In the genomic region with DNA sequence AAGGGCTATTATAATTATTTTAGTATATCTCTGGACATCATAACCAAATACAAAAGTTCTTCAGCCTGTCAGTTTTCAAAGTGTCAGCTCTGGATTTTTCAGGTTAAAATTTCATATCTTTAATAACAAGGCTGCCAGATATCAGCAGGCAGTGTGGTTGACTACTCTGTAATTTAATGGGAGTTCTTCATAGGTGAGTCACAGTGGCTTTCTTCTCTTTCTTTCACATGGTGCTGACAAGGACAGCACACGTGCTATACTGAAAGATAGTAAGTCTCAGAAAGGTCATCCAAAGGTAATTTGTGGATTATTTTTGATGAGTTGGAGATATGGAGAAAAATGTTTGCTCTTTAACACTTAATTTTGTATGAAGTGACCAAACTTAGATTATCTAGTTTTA, we compare ENCODE assay signal across 1 cellular context.
TF ChIP-seq lines count a peak whose summit lies in the region.

No MANE protein-coding gene starts in this region.

TF ChIP-seq in K562, 482 proteins besides CTCF, POLR2A, EP300 and RAD21 (continued from another document and continues in another):
- TF ChIP-seq, protein P1, sequence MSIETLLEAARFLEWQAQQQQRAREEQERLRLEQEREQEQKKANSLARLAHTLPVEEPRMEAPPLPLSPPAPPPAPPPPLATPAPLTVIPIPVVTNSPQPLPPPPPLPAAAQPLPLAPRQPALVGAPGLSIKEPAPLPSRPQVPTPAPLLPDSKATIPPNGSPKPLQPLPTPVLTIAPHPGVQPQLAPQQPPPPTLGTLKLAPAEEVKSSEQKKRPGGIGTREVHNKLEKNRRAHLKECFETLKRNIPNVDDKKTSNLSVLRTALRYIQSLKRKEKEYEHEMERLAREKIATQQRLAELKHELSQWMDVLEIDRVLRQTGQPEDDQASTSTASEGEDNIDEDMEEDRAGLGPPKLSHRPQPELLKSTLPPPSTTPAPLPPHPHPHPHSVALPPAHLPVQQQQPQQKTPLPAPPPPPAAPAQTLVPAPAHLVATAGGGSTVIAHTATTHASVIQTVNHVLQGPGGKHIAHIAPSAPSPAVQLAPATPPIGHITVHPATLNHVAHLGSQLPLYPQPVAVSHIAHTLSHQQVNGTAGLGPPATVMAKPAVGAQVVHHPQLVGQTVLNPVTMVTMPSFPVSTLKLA (conservative IDR thresholded peaks at IDR 0.05): peak; percentile 52 to 79
- TF ChIP-seq KDM2B (CRISPR knock-in tag; IDR thresholded peaks at IDR 0.05) (no peak), BRF1 (IDR thresholded peaks at IDR 0.05; ENCODE audit: borderline replicate concordance, extremely low read depth, insufficient read length) (no peak), SAFB (IDR thresholded peaks at IDR 0.05; ENCODE audit: borderline replicate concordance, low read depth, low read length) (no peak), SMC3 (conservative IDR thresholded peaks at IDR 0.05; ENCODE audit: insufficient read depth, low read depth, low read length) (no peak), BHLHE40 (IDR thresholded peaks at IDR 0.05; ENCODE audit: low read length) (peak; percentile 86), HMG20B (CRISPR knock-in tag; IDR thresholded peaks at IDR 0.05) (no peak), CHD1 (IDR thresholded peaks at IDR 0.05; ENCODE audit: low read length) (no peak), ZNF134 (CRISPR knock-in tag; conservative IDR thresholded peaks at IDR 0.05) (no peak), PTRF (tag; IDR thresholded peaks at IDR 0.05) (no peak), SIN3A (IDR thresholded peaks at IDR 0.05; ENCODE audit: borderline replicate concordance in 2 of 2, control insufficient read depth in 1 of 2, low read depth in 2 of 2, low read length in 2 of 2) (no peak), ZNF347 (CRISPR knock-in tag; IDR thresholded peaks at IDR 0.05; ENCODE audit: low read depth) (no peak), HDAC2 (IDR thresholded peaks at IDR 0.05) (no peak), CBX1 (IDR thresholded peaks at IDR 0.05; ENCODE audit: low read depth) (no peak), CBFA2T3 (IDR thresholded peaks at IDR 0.05) (peak; percentile 67), MCM7 (IDR thresholded peaks at IDR 0.05) (no peak), BRD9 (IDR thresholded peaks at IDR 0.05; ENCODE audit: low read depth, partially characterized antibody) (no peak), FOXJ2 (tag; IDR thresholded peaks at IDR 0.05) (no peak), SMAD1 (IDR thresholded peaks at IDR 0.05; ENCODE audit: low read depth, low read length, partially characterized antibody) (no peak), MEIS2 (IDR thresholded peaks at IDR 0.05; ENCODE audit: partially characterized antibody) (peak; percentile 46), FOXJ3 (CRISPR knock-in tag; IDR thresholded peaks at IDR 0.05) (no peak), ZNF239 (CRISPR knock-in tag; IDR thresholded peaks at IDR 0.05) (peak; percentile 70), ARID1B (IDR thresholded peaks at IDR 0.05) (peak; percentile 53; the same call in 1 of the 2 replicates), TAF7 (tag; IDR thresholded peaks at IDR 0.05) (no peak), PHF21A (IDR thresholded peaks at IDR 0.05; ENCODE audit: borderline replicate concordance, low read depth) (no peak), KHSRP (IDR thresholded peaks at IDR 0.05) (no peak), SOX6 (IDR thresholded peaks at IDR 0.05) (peak; percentile 56), SAP30 (IDR thresholded peaks at IDR 0.05; ENCODE audit: borderline replicate concordance, insufficient read depth, low read depth, low read length, poor library complexity, severe bottlenecking) (no peak), ZNF174 (CRISPR knock-in tag; IDR thresholded peaks at IDR 0.05) (no peak), RBM22 (IDR thresholded peaks at IDR 0.05; ENCODE audit: low read depth, low read length, poor library complexity, severe bottlenecking) (no peak), TEAD2 (tag; IDR thresholded peaks at IDR 0.05) (no peak), CXXC5 (CRISPR knock-in tag; IDR thresholded peaks at IDR 0.05) (no peak), PTTG1 (tag; IDR thresholded peaks at IDR 0.05; ENCODE audit: low read depth) (no peak), TRIM24 (IDR thresholded peaks at IDR 0.05) (0 out of 4 replicates have a peak, but pooled peaks of 1 of the 2 experiments have one; percentile 19), POLR3G (IDR thresholded peaks at IDR 0.05; ENCODE audit: extremely low read depth, insufficient read length, insufficient replicate concordance) (no peak), ZNF696 (CRISPR knock-in tag; conservative IDR thresholded peaks at IDR 0.05) (no peak), HDAC1 (IDR thresholded peaks at IDR 0.05) (no peak), ETV1 (tag; conservative IDR thresholded peaks at IDR 0.05; ENCODE audit: low read depth) (no peak)
- TF ChIP-seq, protein P2, sequence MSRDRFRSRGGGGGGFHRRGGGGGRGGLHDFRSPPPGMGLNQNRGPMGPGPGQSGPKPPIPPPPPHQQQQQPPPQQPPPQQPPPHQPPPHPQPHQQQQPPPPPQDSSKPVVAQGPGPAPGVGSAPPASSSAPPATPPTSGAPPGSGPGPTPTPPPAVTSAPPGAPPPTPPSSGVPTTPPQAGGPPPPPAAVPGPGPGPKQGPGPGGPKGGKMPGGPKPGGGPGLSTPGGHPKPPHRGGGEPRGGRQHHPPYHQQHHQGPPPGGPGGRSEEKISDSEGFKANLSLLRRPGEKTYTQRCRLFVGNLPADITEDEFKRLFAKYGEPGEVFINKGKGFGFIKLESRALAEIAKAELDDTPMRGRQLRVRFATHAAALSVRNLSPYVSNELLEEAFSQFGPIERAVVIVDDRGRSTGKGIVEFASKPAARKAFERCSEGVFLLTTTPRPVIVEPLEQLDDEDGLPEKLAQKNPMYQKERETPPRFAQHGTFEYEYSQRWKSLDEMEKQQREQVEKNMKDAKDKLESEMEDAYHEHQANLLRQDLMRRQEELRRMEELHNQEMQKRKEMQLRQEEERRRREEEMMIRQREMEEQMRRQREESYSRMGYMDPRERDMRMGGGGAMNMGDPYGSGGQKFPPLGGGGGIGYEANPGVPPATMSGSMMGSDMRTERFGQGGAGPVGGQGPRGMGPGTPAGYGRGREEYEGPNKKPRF (IDR thresholded peaks at IDR 0.05; ENCODE audit: low read depth, low read length): no peak
- TF ChIP-seq, protein P3, sequence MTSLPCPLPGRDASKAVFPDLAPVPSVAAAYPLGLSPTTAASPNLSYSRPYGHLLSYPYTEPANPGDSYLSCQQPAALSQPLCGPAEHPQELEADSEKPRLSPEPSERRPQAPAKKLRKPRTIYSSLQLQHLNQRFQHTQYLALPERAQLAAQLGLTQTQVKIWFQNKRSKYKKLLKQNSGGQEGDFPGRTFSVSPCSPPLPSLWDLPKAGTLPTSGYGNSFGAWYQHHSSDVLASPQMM (CRISPR knock-in tag; IDR thresholded peaks at IDR 0.05): no peak
- TF ChIP-seq, protein P4, sequence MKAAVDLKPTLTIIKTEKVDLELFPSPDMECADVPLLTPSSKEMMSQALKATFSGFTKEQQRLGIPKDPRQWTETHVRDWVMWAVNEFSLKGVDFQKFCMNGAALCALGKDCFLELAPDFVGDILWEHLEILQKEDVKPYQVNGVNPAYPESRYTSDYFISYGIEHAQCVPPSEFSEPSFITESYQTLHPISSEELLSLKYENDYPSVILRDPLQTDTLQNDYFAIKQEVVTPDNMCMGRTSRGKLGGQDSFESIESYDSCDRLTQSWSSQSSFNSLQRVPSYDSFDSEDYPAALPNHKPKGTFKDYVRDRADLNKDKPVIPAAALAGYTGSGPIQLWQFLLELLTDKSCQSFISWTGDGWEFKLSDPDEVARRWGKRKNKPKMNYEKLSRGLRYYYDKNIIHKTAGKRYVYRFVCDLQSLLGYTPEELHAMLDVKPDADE (conservative IDR thresholded peaks at IDR 0.05; ENCODE audit: control insufficient read depth, low read depth, low read length): no peak
- TF ChIP-seq, protein P5, sequence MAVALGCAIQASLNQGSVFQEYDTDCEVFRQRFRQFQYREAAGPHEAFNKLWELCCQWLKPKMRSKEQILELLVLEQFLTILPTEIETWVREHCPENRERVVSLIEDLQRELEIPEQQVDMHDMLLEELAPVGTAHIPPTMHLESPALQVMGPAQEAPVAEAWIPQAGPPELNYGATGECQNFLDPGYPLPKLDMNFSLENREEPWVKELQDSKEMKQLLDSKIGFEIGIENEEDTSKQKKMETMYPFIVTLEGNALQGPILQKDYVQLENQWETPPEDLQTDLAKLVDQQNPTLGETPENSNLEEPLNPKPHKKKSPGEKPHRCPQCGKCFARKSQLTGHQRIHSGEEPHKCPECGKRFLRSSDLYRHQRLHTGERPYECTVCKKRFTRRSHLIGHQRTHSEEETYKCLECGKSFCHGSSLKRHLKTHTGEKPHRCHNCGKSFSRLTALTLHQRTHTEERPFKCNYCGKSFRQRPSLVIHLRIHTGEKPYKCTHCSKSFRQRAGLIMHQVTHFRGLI (CRISPR knock-in tag; IDR thresholded peaks at IDR 0.05): no peak
- TF ChIP-seq, protein P6, sequence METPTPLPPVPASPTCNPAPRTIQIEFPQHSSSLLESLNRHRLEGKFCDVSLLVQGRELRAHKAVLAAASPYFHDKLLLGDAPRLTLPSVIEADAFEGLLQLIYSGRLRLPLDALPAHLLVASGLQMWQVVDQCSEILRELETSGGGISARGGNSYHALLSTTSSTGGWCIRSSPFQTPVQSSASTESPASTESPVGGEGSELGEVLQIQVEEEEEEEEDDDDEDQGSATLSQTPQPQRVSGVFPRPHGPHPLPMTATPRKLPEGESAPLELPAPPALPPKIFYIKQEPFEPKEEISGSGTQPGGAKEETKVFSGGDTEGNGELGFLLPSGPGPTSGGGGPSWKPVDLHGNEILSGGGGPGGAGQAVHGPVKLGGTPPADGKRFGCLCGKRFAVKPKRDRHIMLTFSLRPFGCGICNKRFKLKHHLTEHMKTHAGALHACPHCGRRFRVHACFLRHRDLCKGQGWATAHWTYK (CRISPR knock-in tag; IDR thresholded peaks at IDR 0.05): no peak
- TF ChIP-seq, protein P7, sequence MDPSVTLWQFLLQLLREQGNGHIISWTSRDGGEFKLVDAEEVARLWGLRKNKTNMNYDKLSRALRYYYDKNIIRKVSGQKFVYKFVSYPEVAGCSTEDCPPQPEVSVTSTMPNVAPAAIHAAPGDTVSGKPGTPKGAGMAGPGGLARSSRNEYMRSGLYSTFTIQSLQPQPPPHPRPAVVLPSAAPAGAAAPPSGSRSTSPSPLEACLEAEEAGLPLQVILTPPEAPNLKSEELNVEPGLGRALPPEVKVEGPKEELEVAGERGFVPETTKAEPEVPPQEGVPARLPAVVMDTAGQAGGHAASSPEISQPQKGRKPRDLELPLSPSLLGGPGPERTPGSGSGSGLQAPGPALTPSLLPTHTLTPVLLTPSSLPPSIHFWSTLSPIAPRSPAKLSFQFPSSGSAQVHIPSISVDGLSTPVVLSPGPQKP (CRISPR knock-in tag; IDR thresholded peaks at IDR 0.05): no peak
- TF ChIP-seq, protein P8, sequence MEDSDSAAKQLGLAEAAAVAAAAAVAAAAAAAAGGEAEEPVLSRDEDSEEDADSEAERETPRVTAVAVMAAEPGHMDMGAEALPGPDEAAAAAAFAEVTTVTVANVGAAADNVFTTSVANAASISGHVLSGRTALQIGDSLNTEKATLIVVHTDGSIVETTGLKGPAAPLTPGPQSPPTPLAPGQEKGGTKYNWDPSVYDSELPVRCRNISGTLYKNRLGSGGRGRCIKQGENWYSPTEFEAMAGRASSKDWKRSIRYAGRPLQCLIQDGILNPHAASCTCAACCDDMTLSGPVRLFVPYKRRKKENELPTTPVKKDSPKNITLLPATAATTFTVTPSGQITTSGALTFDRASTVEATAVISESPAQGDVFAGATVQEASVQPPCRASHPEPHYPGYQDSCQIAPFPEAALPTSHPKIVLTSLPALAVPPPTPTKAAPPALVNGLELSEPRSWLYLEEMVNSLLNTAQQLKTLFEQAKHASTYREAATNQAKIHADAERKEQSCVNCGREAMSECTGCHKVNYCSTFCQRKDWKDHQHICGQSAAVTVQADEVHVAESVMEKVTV (CRISPR knock-in tag; IDR thresholded peaks at IDR 0.05): no peak
- TF ChIP-seq, protein P9, sequence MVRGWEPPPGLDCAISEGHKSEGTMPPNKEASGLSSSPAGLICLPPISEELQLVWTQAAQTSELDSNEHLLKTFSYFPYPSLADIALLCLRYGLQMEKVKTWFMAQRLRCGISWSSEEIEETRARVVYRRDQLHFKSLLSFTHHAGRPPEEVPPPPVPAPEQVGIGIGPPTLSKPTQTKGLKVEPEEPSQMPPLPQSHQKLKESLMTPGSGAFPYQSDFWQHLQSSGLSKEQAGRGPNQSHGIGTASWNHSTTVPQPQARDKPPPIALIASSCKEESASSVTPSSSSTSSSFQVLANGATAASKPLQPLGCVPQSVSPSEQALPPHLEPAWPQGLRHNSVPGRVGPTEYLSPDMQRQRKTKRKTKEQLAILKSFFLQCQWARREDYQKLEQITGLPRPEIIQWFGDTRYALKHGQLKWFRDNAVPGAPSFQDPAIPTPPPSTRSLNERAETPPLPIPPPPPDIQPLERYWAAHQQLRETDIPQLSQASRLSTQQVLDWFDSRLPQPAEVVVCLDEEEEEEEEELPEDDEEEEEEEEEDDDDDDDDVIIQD (CRISPR knock-in tag; IDR thresholded peaks at IDR 0.05): no peak
- TF ChIP-seq, protein P10, sequence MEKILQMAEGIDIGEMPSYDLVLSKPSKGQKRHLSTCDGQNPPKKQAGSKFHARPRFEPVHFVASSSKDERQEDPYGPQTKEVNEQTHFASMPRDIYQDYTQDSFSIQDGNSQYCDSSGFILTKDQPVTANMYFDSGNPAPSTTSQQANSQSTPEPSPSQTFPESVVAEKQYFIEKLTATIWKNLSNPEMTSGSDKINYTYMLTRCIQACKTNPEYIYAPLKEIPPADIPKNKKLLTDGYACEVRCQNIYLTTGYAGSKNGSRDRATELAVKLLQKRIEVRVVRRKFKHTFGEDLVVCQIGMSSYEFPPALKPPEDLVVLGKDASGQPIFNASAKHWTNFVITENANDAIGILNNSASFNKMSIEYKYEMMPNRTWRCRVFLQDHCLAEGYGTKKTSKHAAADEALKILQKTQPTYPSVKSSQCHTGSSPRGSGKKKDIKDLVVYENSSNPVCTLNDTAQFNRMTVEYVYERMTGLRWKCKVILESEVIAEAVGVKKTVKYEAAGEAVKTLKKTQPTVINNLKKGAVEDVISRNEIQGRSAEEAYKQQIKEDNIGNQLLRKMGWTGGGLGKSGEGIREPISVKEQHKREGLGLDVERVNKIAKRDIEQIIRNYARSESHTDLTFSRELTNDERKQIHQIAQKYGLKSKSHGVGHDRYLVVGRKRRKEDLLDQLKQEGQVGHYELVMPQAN (IDR thresholded peaks at IDR 0.05; ENCODE audit: borderline replicate concordance): no peak
- TF ChIP-seq, protein P11, sequence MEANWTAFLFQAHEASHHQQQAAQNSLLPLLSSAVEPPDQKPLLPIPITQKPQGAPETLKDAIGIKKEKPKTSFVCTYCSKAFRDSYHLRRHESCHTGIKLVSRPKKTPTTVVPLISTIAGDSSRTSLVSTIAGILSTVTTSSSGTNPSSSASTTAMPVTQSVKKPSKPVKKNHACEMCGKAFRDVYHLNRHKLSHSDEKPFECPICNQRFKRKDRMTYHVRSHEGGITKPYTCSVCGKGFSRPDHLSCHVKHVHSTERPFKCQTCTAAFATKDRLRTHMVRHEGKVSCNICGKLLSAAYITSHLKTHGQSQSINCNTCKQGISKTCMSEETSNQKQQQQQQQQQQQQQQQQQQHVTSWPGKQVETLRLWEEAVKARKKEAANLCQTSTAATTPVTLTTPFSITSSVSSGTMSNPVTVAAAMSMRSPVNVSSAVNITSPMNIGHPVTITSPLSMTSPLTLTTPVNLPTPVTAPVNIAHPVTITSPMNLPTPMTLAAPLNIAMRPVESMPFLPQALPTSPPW (CRISPR knock-in tag; IDR thresholded peaks at IDR 0.05): 0 out of 2 replicates have a peak, but pooled peaks have one; percentile 20
